ENCODE assay signal across 8 cellular contexts in genomic region chr2:201183373-201183742, GRCh38. TPM values are rescaled to one million over a fixed set of nuclear protein-coding genes. Genes with fewer than 3 reads are reported as not detected.
A peak's percentile ranks its signal among the peaks of the same experiment; 100 is the strongest.
DNase-seq lines count a peak whose midpoint lies in the region; ATAC-seq, FAIRE-seq and TF ChIP-seq lines count a peak whose summit lies in the region.

No MANE protein-coding gene starts in this region.

- intact Hi-C loops in heart left ventricle (cut with DNase I): loop anchor here in 6 of 10 donors (1.0 to 5.0 kb wide), 3 partner anchors 49 kb away; no protein-coding TSS in a partner anchor
- intact Hi-C loops in Right ventricle myocardium inferior (cut with DNase I): no loop called here
- intact Hi-C loops in HepG2 (cut with micrococcal nuclease; ENCODE audit: unreplicated experiment): loop anchor here (1.0 kb wide), 2 partner anchors 21 to 49 kb away; no protein-coding TSS in a partner anchor
- intact Hi-C loops in upper lobe of right lung (cut with DNase I): no loop called here

- TF ChIP-seq EP300 in HepG2 (IDR thresholded peaks at IDR 0.05; ENCODE audit: low read depth in 2 of 2, low read length in 2 of 2): no peak
- TF ChIP-seq EP300 in HepG2 (CRISPR knock-in tag; IDR thresholded peaks at IDR 0.05; ENCODE audit: borderline replicate concordance): no peak

- CTCF ChIA-PET in HepG2 (lab: Yijun Ruan, JAX; ENCODE audit: low intra/inter-chr PET ratio, low total read pairs): interaction anchor here (4.5 kb wide), 1 partner anchor 49 kb away, joined by 45 read pairs; no protein-coding TSS in a partner anchor

- peaks cover 52% of the 10 kb centered on the region for H3K79me2 ChIP-seq in HepG2 (ENCODE audit: insufficient read depth, low read length)

- H3K9ac ChIP-seq in adipocyte (ENCODE audit: low read length): peak overlapping the region; percentile 84
- H3K9ac ChIP-seq in HepG2 (ENCODE audit: insufficient read depth, low read depth, low read length): peak overlapping the region; percentile 88

- H3K4me1 Mint-ChIP-seq in chondrocyte (ENCODE audit: low read depth): no peaks in the 10 kb centered on the region

- WGBS in heart left ventricle, 4 donors: 38 to 44% (median 42%) methylated on average over 4 of the region's 4 CpGs
- 2% methylated on average over 4 of the region's 4 CpGs for WGBS in HepG2 (ENCODE audit: low lambda C conversion rate)

- H3K36me3 Mint-ChIP-seq in chondrocyte (ENCODE audit: low read depth): no peaks in the 10 kb centered on the region

- H3K4me2 ChIP-seq in HepG2 (ENCODE audit: low read depth, low read length): peak overlapping the region; percentile 75

- H3K9me3 ChIP-seq in heart left ventricle: no peaks in the 10 kb centered on the region
- H3K9me3 ChIP-seq in adipocyte (ENCODE audit: control insufficient read depth, low read length): no peaks in the 10 kb centered on the region
- H3K9me3 ChIP-seq in HepG2 (ENCODE audit: low read length): peaks cover 2% of the 10 kb centered on the region; the same call in 1 of the 2 replicates
- no peaks in the 10 kb centered on the region for H3K9me3 ChIP-seq in upper lobe of right lung

- TF ChIP-seq POLR2A in heart left ventricle (IDR thresholded peaks at IDR 0.05) (no peak), HepG2 (IDR thresholded peaks at IDR 0.05; ENCODE audit: insufficient read depth in 1 of 2, low read depth in 2 of 2, low read length in 2 of 2) (no peak)

- in situ Hi-C loops in HepG2 (cut with HindIII; ENCODE audit: extremely low pct_ligation_motif_present, low pct_unique_long_range_greater_than_20kb): loop anchor here (5.0 kb wide), 1 partner anchor 49 kb away; no protein-coding TSS in a partner anchor

- H3K4me1 ChIP-seq in heart left ventricle: peaks cover 0 to 49% (median 1%) of the 10 kb centered on the region in 12 donors
- H3K4me1 ChIP-seq in adipocyte (ENCODE audit: control insufficient read depth, insufficient read depth, low read length): peaks cover 3% of the 10 kb centered on the region
- H3K4me1 ChIP-seq in HepG2 (ENCODE audit: insufficient read depth, low read length): peaks cover 74% of the 10 kb centered on the region
- peaks cover 27% of the 10 kb centered on the region for H3K4me1 ChIP-seq in upper lobe of right lung

- H3K36me3 ChIP-seq in heart left ventricle: peaks cover 0 to 25% (median 3%) of the 10 kb centered on the region in 9 donors
- H3K36me3 ChIP-seq in adipocyte (ENCODE audit: control insufficient read depth, insufficient read depth, low read length, severe bottlenecking): no peaks in the 10 kb centered on the region
- peaks cover 10 to 26% of the 10 kb centered on the region in 2 experiments; a peak in 4 of 5 replicates for H3K36me3 ChIP-seq in HepG2 (replicated peaks in 1 of 2; ENCODE audit: control insufficient read depth in 1 of 2, insufficient read depth in 2 of 2, low read length in 2 of 2)
- H3K36me3 ChIP-seq in upper lobe of right lung: peaks cover 10% of the 10 kb centered on the region

- H2AFZ ChIP-seq in HepG2 (ENCODE audit: low read length): peak overlapping the region; percentile 93

- H3K9me3 Mint-ChIP-seq in chondrocyte (ENCODE audit: low read depth): peaks cover under 1% of the 10 kb centered on the region

- no peak overlapping the region for H3K27ac Mint-ChIP-seq in chondrocyte (ENCODE audit: unreplicated experiment)

- no peak for ATAC-seq in heart left ventricle
- ATAC-seq in Right ventricle myocardium inferior: no peak
- ATAC-seq in HepG2: no peak; the same call in 2 of the 3 replicates
- ATAC-seq in upper lobe of right lung: no peak
- ATAC-seq in GM21576 (IDR thresholded peaks at IDR 0.05; ENCODE audit: unreplicated experiment): no peak

- H3K4me3 ChIP-seq in heart left ventricle (peak overlapping the region; percentile 12 to 73 (median 61)), adipocyte (ENCODE audit: low read length) (peak overlapping the region; percentile 83), HepG2 (replicated peaks in 1 of 3; ENCODE audit: insufficient read depth in 1 of 3, low read depth in 2 of 3, low read length in 3 of 3) (peak overlapping the region; percentile 68 to 95 (median 74)), upper lobe of right lung (peak overlapping the region; percentile 67)

- TF ChIP-seq CTCF in heart left ventricle (IDR thresholded peaks at IDR 0.05) (no peak), HepG2 (CRISPR knock-in tag; IDR thresholded peaks at IDR 0.05) (no peak), upper lobe of right lung (IDR thresholded peaks at IDR 0.05) (no peak), chondrocyte (IDR thresholded peaks at IDR 0.05) (no peak)

- peak overlapping the region; percentile 23 to 92 (median 74) for H3K27ac ChIP-seq in heart left ventricle
- peak overlapping the region; percentile 74 for H3K27ac ChIP-seq in HepG2 (ENCODE audit: extremely low read length, insufficient read depth, low read length)
- H3K27ac ChIP-seq in upper lobe of right lung: peak overlapping the region; percentile 78

- DNase-seq in heart left ventricle (no peak), Right ventricle myocardium inferior (ENCODE audit: missing footprints) (no peak), adipocyte (ENCODE audit: low read depth) (no peak), HepG2 (ENCODE audit: low spot score) (no peak), upper lobe of right lung (no peak), DMS114 treated with DMSO at 0.1 percent for 48 hours (lab: John Stamatoyannopoulos, UW; ENCODE audit: unreplicated experiment) (no peak), chondrocyte (ENCODE audit: low spot score) (no peak)

- POLR2A ChIA-PET in HepG2 (lab: Yijun Ruan, JAX): interaction anchor here (0.9 to 3.3 kb wide), 19 partner anchors 9 to 319 kb away, joined by 3 to 138 read pairs (median 5); partner anchors contain the start of genes CLK1, HYCC2, NIF3L1 and ORC2

- TSS peak; percentile 85 for BruUV-seq in HepG2 (replicated peaks; lab: Mats Ljungman, UMichigan)

- H3K27me3 ChIP-seq in heart left ventricle (no peaks in the 10 kb centered on the region), adipocyte (replicated peaks; ENCODE audit: control insufficient read depth, insufficient read depth, low read length) (no peaks in the 10 kb centered on the region), HepG2 (ENCODE audit: control insufficient read depth in 1 of 2, insufficient read depth in 2 of 2, low read length in 2 of 2) (no peaks in the 10 kb centered on the region; a peak in 1 of 5 replicates), upper lobe of right lung (no peaks in the 10 kb centered on the region)

- no peaks in the 10 kb centered on the region for H4K20me1 ChIP-seq in HepG2 (ENCODE audit: insufficient read depth, low read length)

- H3K27me3 Mint-ChIP-seq in chondrocyte (ENCODE audit: low read depth): no peaks in the 10 kb centered on the region

- FAIRE-seq in HepG2 (lab: Jason Lieb, UNC): no peak

- H3K4me3 Mint-ChIP-seq in chondrocyte (ENCODE audit: unreplicated experiment): no peak overlapping the region

- TF ChIP-seq RAD21 in HepG2 (CRISPR knock-in tag; IDR thresholded peaks at IDR 0.05): no peak

TF ChIP-seq in HepG2, 621 proteins besides CTCF, POLR2A, EP300 and RAD21 (continues in another document):
- TF ChIP-seq ZBTB20 (CRISPR knock-in tag; IDR thresholded peaks at IDR 0.05; ENCODE audit: borderline replicate concordance, low read depth) (no peak), ZSCAN29 (CRISPR knock-in tag; conservative IDR thresholded peaks at IDR 0.05) (0 out of 2 replicates have a peak, but pooled peaks have one; percentile 13), NR3C1 (CRISPR knock-in tag; IDR thresholded peaks at IDR 0.05) (no peak), RBFOX2 (IDR thresholded peaks at IDR 0.05; ENCODE audit: low read depth, low read length) (0 out of 2 replicates have a peak, but pooled peaks have one; percentile 7)

RNA-seq across cellular contexts. Expression of gene CASP10, which starts 0.4 kb away (rescaled TPM):
- total RNA-seq in heart left ventricle (10 to 100 TPM in 2 of 9 donors, 1 to 10 TPM in 7; 4.3 to 24.0 (median 5.8) TPM), Right ventricle myocardium inferior (6.2 TPM), HepG2 (2016; rRNA removed; fragmentation: Illumina TruSeq; extraction: Trizol) (22.2 and 31.1 TPM in 2 replicates), upper lobe of right lung (31.6 TPM), chondrocyte (0.05 to 0.15 TPM in 2 of 3 replicates, not detected in the other)
- polyA plus RNA-seq in heart left ventricle (1 to 10 TPM; 2.8 to 3.5 TPM), HepG2 (2011; rRNA removed) (23.8 and 25.1 TPM in 2 replicates)
- total RNA-seq in HepG2 (2016; cell fraction: cytosol; rRNA removed; fragmentation: Illumina TruSeq; extraction: Trizol; ENCODE audit: low read depth): 1.6 and 2.2 TPM in 2 replicates
- total RNA-seq in HepG2 (2016; cell fraction: insoluble cytoplasmic fraction; rRNA removed; fragmentation: Illumina TruSeq; extraction: Trizol): 22.9 and 30.3 TPM in 2 replicates
- total RNA-seq in HepG2 (2016; cell fraction: membrane; rRNA removed; fragmentation: Illumina TruSeq; extraction: Trizol): 6.6 and 8.3 TPM in 2 replicates
- total RNA-seq in HepG2 (2016; cell fraction: nucleus; rRNA removed; fragmentation: Illumina TruSeq; extraction: Trizol): 26.9 and 27.1 TPM in 2 replicates
- polyA plus RNA-seq in HepG2 (2011; cell fraction: cytosol; rRNA removed): 12.7 and 16.6 TPM in 2 replicates
- 24.5 and 34.7 TPM in 2 replicates for polyA plus RNA-seq in HepG2 (2011; cell fraction: nucleus; rRNA removed)
- polyA plus RNA-seq in HepG2 (2012): 11.2 and 17.0 TPM in 2 replicates
- polyA plus RNA-seq in HepG2 (2016; cell fraction: cytosol; fragmentation: Illumina TruSeq; extraction: Trizol; ENCODE audit: low read depth): 0.84 and 1.2 TPM in 2 replicates
- 14.4 and 15.3 TPM in 2 replicates for polyA plus RNA-seq in HepG2 (2016; cell fraction: insoluble cytoplasmic fraction; fragmentation: Illumina TruSeq; extraction: Trizol; ENCODE audit: low read depth)
- polyA plus RNA-seq in HepG2 (2016; cell fraction: membrane; fragmentation: Illumina TruSeq; extraction: Trizol; ENCODE audit: low read depth): 1.9 and 2.2 TPM in 2 replicates
- polyA plus RNA-seq in HepG2 (2016; cell fraction: nucleus; fragmentation: Illumina TruSeq; extraction: Trizol; ENCODE audit: insufficient read depth, low read depth): 20.1 and 22.5 TPM in 2 replicates
- polyA minus RNA-seq in HepG2 (2011; rRNA and poly(A)+ RNA removed; ENCODE audit: low replicate concordance): 7.9 and 31.1 TPM in 2 replicates
- 14.6 and 20.1 TPM in 2 replicates for polyA minus RNA-seq in HepG2 (2011; cell fraction: cytosol; rRNA and poly(A)+ RNA removed)
- 47.4 and 79.1 TPM in 2 replicates for polyA minus RNA-seq in HepG2 (2011; cell fraction: nucleus; rRNA and poly(A)+ RNA removed)

Comparison
In these comparisons a context has a peak if more than half of its experiments do, and no peak if none do; other contexts are left out.
1. intact Hi-C loops: an anchor here in heart left ventricle (1.0 to 5.0 kb wide) and HepG2 (1.0 kb wide); none called in Right ventricle myocardium inferior and upper lobe of right lung.